Comparison of ENCODE assay signal across 8 cellular contexts in the genomic region with DNA sequence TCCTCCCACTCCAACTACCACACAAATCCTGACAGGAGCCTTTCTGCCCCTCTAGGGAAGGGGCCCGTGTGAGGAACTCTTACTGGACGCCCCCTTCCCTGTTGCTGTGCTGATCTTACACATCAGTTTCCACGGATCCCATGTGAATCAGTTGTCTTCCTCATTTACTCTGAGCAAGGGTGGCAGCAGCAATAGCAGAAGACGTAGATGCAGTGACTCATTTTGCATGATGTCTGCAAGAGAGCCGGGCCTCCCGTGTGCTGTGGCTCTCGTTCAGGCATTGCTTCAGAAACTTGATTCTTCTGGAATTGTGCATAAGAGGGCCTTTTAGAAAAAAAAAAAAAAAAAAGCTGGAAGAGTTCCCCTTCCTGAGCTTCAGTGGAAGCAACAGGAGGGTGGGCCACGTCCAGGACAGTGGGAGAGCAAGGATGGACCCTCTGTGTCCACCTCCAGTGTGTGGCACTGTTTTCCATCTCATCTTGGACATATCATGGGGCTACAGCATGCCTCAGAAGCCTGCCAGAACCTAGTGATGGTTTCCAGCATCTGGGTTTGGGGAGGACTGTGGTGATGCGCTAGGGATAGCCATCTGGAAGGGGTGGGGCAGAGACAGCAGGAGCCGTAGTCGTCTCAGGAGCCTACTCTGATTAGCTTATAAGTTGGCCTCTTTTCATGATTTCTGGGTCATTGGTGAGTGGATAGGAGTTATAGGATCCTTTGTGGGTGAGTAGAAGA.
DNase-seq lines count a peak whose midpoint lies in the region; ATAC-seq and TF ChIP-seq lines count a peak whose summit lies in the region.

No MANE protein-coding gene starts in this region.

- no peak for TF ChIP-seq EP300 in stomach (IDR thresholded peaks at IDR 0.05)

- H3K4me3 ChIP-seq in hepatocyte, result no peak overlapping the region
- no peak overlapping the region for H3K4me3 ChIP-seq in stomach
- no peak overlapping the region for H3K4me3 ChIP-seq in effector memory CD4-positive, alpha-beta T cell (ENCODE audit: insufficient read depth, low read depth, low read length, poor library complexity, severe bottlenecking)

- intact Hi-C loops in stomach (cut with DNase I; ENCODE audit: low total_unique reads), result no loop called here

- no peaks in the 10 kb centered on the region for H3K27me3 ChIP-seq in hepatocyte
- H3K27me3 ChIP-seq in stomach, result no peaks in the 10 kb centered on the region
- H3K27me3 ChIP-seq in effector memory CD4-positive, alpha-beta T cell (replicated peaks; ENCODE audit: control insufficient read depth, insufficient read depth, low read length, poor library complexity, severe bottlenecking), result no peaks in the 10 kb centered on the region

- H3K79me2 ChIP-seq in hepatocyte, result peaks cover 99% of the 10 kb centered on the region

- peaks cover 90% of the 10 kb centered on the region for H4K20me1 ChIP-seq in hepatocyte (ENCODE audit: insufficient read depth, poor library complexity, severe bottlenecking)

- 73% methylated on average over 11 of the region's 11 CpGs for WGBS in hepatocyte (ENCODE audit: low lambda C conversion rate, missing lambda C conversion rate)
- WGBS in stomach, 5 donors, result 60 to 75% (median 70%) methylated on average over 11 of the region's 11 CpGs

- no peak overlapping the region for H2AFZ ChIP-seq in hepatocyte

- ATAC-seq in GM18505 (IDR thresholded peaks at IDR 0.05; ENCODE audit: unreplicated experiment), result no peak
- no peak for ATAC-seq in HG02763 (IDR thresholded peaks at IDR 0.05; ENCODE audit: unreplicated experiment)

- no peak for TF ChIP-seq CTCF in hepatocyte (IDR thresholded peaks at IDR 0.05; ENCODE audit: poor library complexity)
- TF ChIP-seq CTCF in stomach (IDR thresholded peaks at IDR 0.05), result no peak

- DNase-seq in HS-5 (ENCODE audit: low read depth) (peak; percentile 58), amniotic epithelial cell (ENCODE audit: low read depth) (peak; percentile 94), hepatocyte (ENCODE audit: low spot score) (peak; percentile 63), stomach (no peak), COR-L47 (lab: John Stamatoyannopoulos, UW) (no peak)
- no peak for DNase-seq in effector memory CD4-positive, alpha-beta T cell

- H3K9me3 ChIP-seq in hepatocyte (ENCODE audit: low read depth) (no peaks in the 10 kb centered on the region), stomach (no peaks in the 10 kb centered on the region)
- no peaks in the 10 kb centered on the region for H3K9me3 ChIP-seq in effector memory CD4-positive, alpha-beta T cell (ENCODE audit: control insufficient read depth, low read length)

- peak overlapping the region; percentile 74 for H3K27ac ChIP-seq in hepatocyte
- H3K27ac ChIP-seq in stomach, result peak overlapping the region; percentile 29 to 77 (median 42)
- H3K27ac ChIP-seq in effector memory CD4-positive, alpha-beta T cell (ENCODE audit: insufficient read depth, low read length, poor library complexity, severe bottlenecking), result no peak overlapping the region

- H3K36me3 ChIP-seq in hepatocyte (replicated peaks; ENCODE audit: insufficient read depth, low read depth) (no peaks in the 10 kb centered on the region), stomach (peaks cover 0 to 6% (median 0%) of the 10 kb centered on the region in 4 donors)
- H3K36me3 ChIP-seq in effector memory CD4-positive, alpha-beta T cell (ENCODE audit: control insufficient read depth, insufficient read depth, low read length), result no peaks in the 10 kb centered on the region

- peak overlapping the region; percentile 22 for H3K4me2 ChIP-seq in hepatocyte

- no peaks in the 10 kb centered on the region for H3K9me2 ChIP-seq in hepatocyte (replicated peaks; ENCODE audit: insufficient read depth)

- TF ChIP-seq POLR2A in stomach (IDR thresholded peaks at IDR 0.05), result no peak
- no peak for TF ChIP-seq POLR2A in GM18505 (IDR thresholded peaks at IDR 0.05; ENCODE audit: borderline replicate concordance, extremely low read depth, insufficient read depth, insufficient read length)

- peaks cover 30% of the 10 kb centered on the region for H3K4me1 ChIP-seq in hepatocyte (ENCODE audit: insufficient read depth)
- peaks cover 56 to 99% (median 83%) of the 10 kb centered on the region in 4 donors for H3K4me1 ChIP-seq in stomach
- peaks cover 7% of the 10 kb centered on the region for H3K4me1 ChIP-seq in effector memory CD4-positive, alpha-beta T cell (ENCODE audit: control insufficient read depth, insufficient read depth, low read length, poor library complexity, severe bottlenecking)

Comparison
In these comparisons a context has a peak if more than half of its experiments do, and no peak if none do; other contexts are left out.
1. DNase-seq: peak in HS-5 (single experiment), amniotic epithelial cell (single experiment) and hepatocyte (single experiment); none in stomach (single experiment), COR-L47 (single experiment) and effector memory CD4-positive, alpha-beta T cell (0 of 3).